ENCODE assay signal across 12 cellular contexts in the genomic region with DNA sequence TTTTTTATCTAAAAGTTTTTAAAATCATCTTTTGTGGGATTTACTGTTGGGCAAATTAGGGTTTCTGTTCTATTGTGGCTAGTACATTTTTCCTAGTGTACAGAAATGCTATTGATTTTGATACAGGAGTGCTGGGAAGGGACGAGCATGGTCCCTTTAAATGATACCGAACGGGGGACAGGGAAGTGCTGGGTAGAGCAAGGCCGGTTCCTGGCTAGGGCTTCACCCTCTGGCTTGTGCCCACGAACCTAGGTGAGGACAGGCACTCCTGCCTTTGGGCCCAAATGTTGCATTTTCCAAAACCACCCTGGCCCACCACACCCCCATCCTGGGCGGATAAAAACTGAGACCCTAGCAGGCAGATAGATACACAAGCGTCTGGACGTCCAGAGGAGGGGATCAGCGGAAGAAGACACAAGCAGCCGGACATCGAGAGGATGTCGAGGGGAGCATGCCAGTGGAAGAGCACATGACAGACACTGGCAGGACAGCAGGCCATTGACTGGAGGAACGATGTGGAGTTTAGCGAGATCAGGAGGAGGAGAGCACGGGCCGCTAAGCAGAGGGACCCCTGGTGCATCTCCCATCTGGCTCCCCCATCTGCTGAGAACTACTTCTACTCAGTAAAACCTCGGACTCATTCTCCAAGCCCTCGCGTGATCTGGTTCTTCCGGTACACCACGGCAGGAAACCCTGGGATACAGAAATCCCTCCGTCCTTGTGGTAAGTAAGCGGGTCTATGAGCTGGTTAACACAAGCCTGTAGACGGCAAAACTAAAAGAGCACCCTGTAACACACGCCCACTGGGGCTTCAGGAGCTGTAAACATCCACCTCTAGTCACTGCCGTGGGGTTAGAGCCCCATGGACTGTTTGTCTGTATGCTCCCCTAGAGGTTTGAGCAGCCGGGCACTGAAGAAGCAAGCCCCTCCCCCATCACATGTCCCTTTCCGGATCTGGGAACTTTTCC. TPM values are rescaled to one million over a fixed set of nuclear protein-coding genes. Genes with fewer than 3 reads are reported as not detected.
DNase-seq lines count a peak whose midpoint lies in the region; ATAC-seq, FAIRE-seq and TF ChIP-seq lines count a peak whose summit lies in the region.
"Had no signal": no experiment of that assay in that cellular context is flagged by ENCODE, and none has a peak within 500 bp of the region (broad histone marks: within the 10 kb centered on the region; RNA-seq: fewer than 3 reads in every experiment).

No MANE protein-coding gene starts in this region.

- no peak for FAIRE-seq in endothelial cell of umbilical vein (lab: Jason Lieb, UNC)
- FAIRE-seq in keratinocyte (lab: Jason Lieb, UNC): no peak

- no peak overlapping the region for H3K9ac ChIP-seq in endothelial cell of umbilical vein (replicated peaks; ENCODE audit: extremely low read depth, insufficient read depth, low read length)
- H3K9ac ChIP-seq in keratinocyte (ENCODE audit: control insufficient read depth, extremely low read depth, insufficient read depth, low read length): peak overlapping the region; percentile 60

- POLR2A ChIA-PET in endothelial cell of umbilical vein (lab: Charles Lee): no interaction called here

- ATAC-seq in thoracic aorta (ENCODE audit: insufficient number of reproducible peaks, low FRiP score, low read depth) (no peak), HG03342 (IDR thresholded peaks at IDR 0.05; ENCODE audit: unreplicated experiment) (no peak), HG02885 (IDR thresholded peaks at IDR 0.05; ENCODE audit: poor library complexity, unreplicated experiment) (no peak)

- H3K27me3 ChIP-seq in endothelial cell of umbilical vein (ENCODE audit: control insufficient read depth in 2 of 2, insufficient read depth in 2 of 2, low read length in 2 of 2): no peaks in the 10 kb centered on the region
- H3K27me3 ChIP-seq in keratinocyte (ENCODE audit: control insufficient read depth, extremely low read depth, insufficient read depth, low read length): no peaks in the 10 kb centered on the region
- H3K27me3 ChIP-seq in thoracic aorta (replicated peaks; ENCODE audit: insufficient read depth): no peaks in the 10 kb centered on the region

- H3K36me3 ChIP-seq in endothelial cell of umbilical vein (ENCODE audit: control insufficient read depth in 2 of 2, extremely low read depth in 1 of 2, insufficient read depth in 2 of 2, low read length in 2 of 2): peaks cover 0 to 2% of the 10 kb centered on the region in 2 experiments
- H3K36me3 ChIP-seq in keratinocyte (ENCODE audit: control insufficient read depth in 2 of 2, extremely low read depth in 1 of 2, insufficient read depth in 2 of 2, low read length in 2 of 2): no peaks in the 10 kb centered on the region
- no peaks in the 10 kb centered on the region for H3K36me3 ChIP-seq in thoracic aorta

- H3K4me2 ChIP-seq in endothelial cell of umbilical vein (ENCODE audit: insufficient read depth, low read length) (no peak overlapping the region), keratinocyte (ENCODE audit: control insufficient read depth, extremely low read depth, insufficient read depth, low read depth, low read length) (peak overlapping the region; percentile 30)

- no peaks in the 10 kb centered on the region for H4K20me1 ChIP-seq in endothelial cell of umbilical vein (replicated peaks; ENCODE audit: control insufficient read depth, extremely low read depth, insufficient read depth, low read length)
- H4K20me1 ChIP-seq in keratinocyte (ENCODE audit: control insufficient read depth, extremely low read depth, insufficient read depth, low read length): no peaks in the 10 kb centered on the region

- peak; percentile 62 for DNase-seq in NCI-H2171 (lab: John Stamatoyannopoulos, UW)
- DNase-seq in endothelial cell of umbilical vein (ENCODE audit: low read depth, low spot score): peak; percentile 40
- no peak for DNase-seq in keratinocyte (ENCODE audit: low read depth, low spot score)
- DNase-seq in thoracic aorta (ENCODE audit: low spot score): no peak
- no peak for DNase-seq in DMS53 (lab: John Stamatoyannopoulos, UW)
- no peak for DNase-seq in kidney glomerular epithelial cell (lab: John Stamatoyannopoulos, UW)
- DNase-seq: stimulated activated CD4-positive, alpha-beta T cell treated with anti-CD3 and anti-CD28 coated beads, Interleukin-1b, Interleukin-23, amount 100 ng/mL, for 48 hours; stimulated activated naive CD4-positive, alpha-beta T cell had no signal

- dilution Hi-C loops in endothelial cell of umbilical vein (cut with MboI; ENCODE audit: extremely low pct_ligation_motif_present, low sequenced_read_pairs) (no loop called here), keratinocyte (cut with MboI; ENCODE audit: extremely low pct_ligation_motif_present, low sequenced_read_pairs) (loop anchor here (25.0 kb wide), 1 partner anchor 599 kb away; no protein-coding TSS in a partner anchor)

- intact Hi-C loops in endothelial cell of umbilical vein (cut with micrococcal nuclease): no loop called here

- H3K27ac ChIP-seq in endothelial cell of umbilical vein (ENCODE audit: insufficient read depth, low read depth, low read length): no peak overlapping the region
- no peak overlapping the region for H3K27ac ChIP-seq in keratinocyte (ENCODE audit: control insufficient read depth, insufficient read depth, low read length)
- H3K27ac ChIP-seq in thoracic aorta: peak overlapping the region in 1 of 2 donors; percentile 20

- no TSS peak for BruUV-seq in endothelial cell of umbilical vein (replicated peaks; lab: Mats Ljungman, UMichigan)

- TF ChIP-seq POLR2A in endothelial cell of umbilical vein (IDR thresholded peaks at IDR 0.05; ENCODE audit: low read depth, low read length): no peak

- CTCF ChIA-PET in endothelial cell of umbilical vein (lab: Charles Lee): interaction anchor here (5.6 kb wide), 1 partner anchor 598 kb away, joined by 40 read pairs; no protein-coding TSS in a partner anchor

- H2AFZ ChIP-seq in endothelial cell of umbilical vein (ENCODE audit: low read depth, low read length) (peak overlapping the region; percentile 5), keratinocyte (ENCODE audit: control insufficient read depth, low read length) (peak overlapping the region; percentile 81)

- no peaks in the 10 kb centered on the region for H3K9me1 ChIP-seq in endothelial cell of umbilical vein (replicated peaks; ENCODE audit: control insufficient read depth, extremely low read depth, insufficient read depth, low read length)
- no peaks in the 10 kb centered on the region for H3K9me1 ChIP-seq in keratinocyte (ENCODE audit: control insufficient read depth, extremely low read depth, insufficient read depth, low read length)

- H3K4me3 ChIP-seq in endothelial cell of umbilical vein (replicated peaks in 1 of 3; ENCODE audit: insufficient read depth in 1 of 3, low read depth in 1 of 3, low read length in 3 of 3): no peak overlapping the region
- H3K4me3 ChIP-seq in keratinocyte (ENCODE audit: control insufficient read depth in 2 of 3, extremely low read depth in 1 of 3, insufficient read depth in 2 of 3, low read depth in 1 of 3, low read length in 3 of 3): peak overlapping the region in 2 of 3 experiments; percentile 30 to 56
- H3K4me3 ChIP-seq in thoracic aorta: peak overlapping the region; percentile 66

- H3K79me2 ChIP-seq in endothelial cell of umbilical vein (ENCODE audit: control insufficient read depth, insufficient read depth, low read length) (no peaks in the 10 kb centered on the region), keratinocyte (ENCODE audit: control insufficient read depth, insufficient read depth, low read length) (no peaks in the 10 kb centered on the region)

- TF ChIP-seq CTCF in endothelial cell of umbilical vein (IDR thresholded peaks at IDR 0.05; ENCODE audit: extremely low read depth in 1 of 2, insufficient read depth in 1 of 2, low read depth in 1 of 2, low read length in 2 of 2): no peak
- no peak for TF ChIP-seq CTCF in keratinocyte (optimal IDR thresholded peaks at IDR 0.05 in 1 of 3, IDR thresholded peaks at IDR 0.05 in 1 of 3, conservative IDR thresholded peaks at IDR 0.05 in 1 of 3; ENCODE audit: extremely low read depth in 1 of 3, insufficient read depth in 2 of 3, low read length in 3 of 3)
- no peak for TF ChIP-seq CTCF in thoracic aorta (IDR thresholded peaks at IDR 0.05)

- H3K9me3 ChIP-seq in endothelial cell of umbilical vein (replicated peaks; ENCODE audit: control insufficient read depth, insufficient read depth, low read length): no peaks in the 10 kb centered on the region
- no peaks in the 10 kb centered on the region for H3K9me3 ChIP-seq in keratinocyte (ENCODE audit: control insufficient read depth, low read depth, low read length)
- H3K9me3 ChIP-seq in thoracic aorta: no peaks in the 10 kb centered on the region

- peaks cover 5% of the 10 kb centered on the region for H3K4me1 ChIP-seq in endothelial cell of umbilical vein (ENCODE audit: control insufficient read depth, extremely low read depth, insufficient read depth, low read length)
- H3K4me1 ChIP-seq in keratinocyte (ENCODE audit: control insufficient read depth, extremely low read depth, insufficient read depth, low read length): no peaks in the 10 kb centered on the region
- H3K4me1 ChIP-seq in thoracic aorta (ENCODE audit: control insufficient read depth in 1 of 2, low read depth in 2 of 2): peaks cover 0 to 2% of the 10 kb centered on the region in 2 donors

TF ChIP-seq in endothelial cell of umbilical vein, 7 proteins besides CTCF, POLR2A, EP300 and RAD21 (continues in another document):
- TF ChIP-seq EZH2 (IDR thresholded peaks at IDR 0.05; ENCODE audit: borderline replicate concordance, low read depth, low read length, severe bottlenecking): no peak
- no peak for TF ChIP-seq POLR2AphosphoS5 (IDR thresholded peaks at IDR 0.05; ENCODE audit: insufficient read depth, low read depth, low read length)
- no peak for TF ChIP-seq GATA2 (IDR thresholded peaks at IDR 0.05; ENCODE audit: insufficient read depth, insufficient read length, low read depth, low read length)

RNA-seq across cellular contexts. Expression of a gene that starts 13.5 kb away (rescaled TPM):
- 244 and 252 TPM in 2 replicates for total RNA-seq in endothelial cell of umbilical vein
- polyA plus RNA-seq in endothelial cell of umbilical vein: 194 and 222 TPM in 2 replicates
- 126 and 128 TPM in 2 replicates for polyA plus RNA-seq in endothelial cell of umbilical vein (2011; cell fraction: cytosol; rRNA removed)
- 143 and 153 TPM in 2 replicates for polyA plus RNA-seq in endothelial cell of umbilical vein (2011; cell fraction: nucleus; rRNA removed)
- polyA plus RNA-seq in endothelial cell of umbilical vein (2012): 78.3 and 90.6 TPM in 2 replicates
- 371 and 410 TPM in 2 replicates for polyA minus RNA-seq in endothelial cell of umbilical vein
- not detected for polyA minus RNA-seq in endothelial cell of umbilical vein (2011; cell fraction: cytosol; rRNA and poly(A)+ RNA removed)
- polyA minus RNA-seq in endothelial cell of umbilical vein (2011; cell fraction: nucleus; rRNA and poly(A)+ RNA removed): 452 and 634 TPM in 2 replicates
- polyA plus RNA-seq in keratinocyte: 2.3 to 3.2 TPM (median 2.5 TPM) in 3 replicates
- 0.50 TPM for polyA plus RNA-seq in keratinocyte (2011; ENCODE audit: low read depth)
- 1.8 and 2.7 TPM in 2 replicates for polyA plus RNA-seq in keratinocyte (2011; cell fraction: cytosol; rRNA removed)
- polyA plus RNA-seq in keratinocyte (2011; cell fraction: nucleus; rRNA removed): 2.2 and 2.3 TPM in 2 replicates
- polyA plus RNA-seq in keratinocyte (2012; ENCODE audit: low replicate concordance): 0.41 and 1.3 TPM in 2 replicates
- 1.6 to 5.1 TPM (median 3.6 TPM) in 3 replicates for polyA minus RNA-seq in keratinocyte
- polyA minus RNA-seq in keratinocyte (2011; cell fraction: cytosol; rRNA and poly(A)+ RNA removed): 2.5 TPM
- polyA minus RNA-seq in keratinocyte (2011; cell fraction: nucleus; rRNA and poly(A)+ RNA removed): 3.3 and 4.9 TPM in 2 replicates
- total RNA-seq in thoracic aorta: 10 to 100 TPM; 21.8 to 69.1 TPM
- total RNA-seq: CD8-positive, alpha-beta memory T cell had no signal
- polyA plus RNA-seq: IgD-negative memory B cell had no signal

Comparison
In these comparisons a context has a peak if more than half of its experiments do, and no peak if none do; other contexts are left out.
1. DNase-seq: peak in NCI-H2171 (single experiment) and endothelial cell of umbilical vein (single experiment); none in keratinocyte (single experiment), thoracic aorta (single experiment), DMS53 (single experiment) and kidney glomerular epithelial cell (single experiment).
2. H3K4me3 ChIP-seq: peak in keratinocyte (2 of 3) and thoracic aorta (single experiment); none in endothelial cell of umbilical vein (0 of 3).